Comparison of ENCODE assay signal across 1 cellular context in genomic region chr18:2916184-2916583, GRCh38.
A peak's percentile ranks its signal among the peaks of the same experiment; 100 is the strongest.
TF ChIP-seq lines count a peak whose summit lies in the region.

No MANE protein-coding gene starts in this region.

TF ChIP-seq in H1, 55 proteins besides CTCF, POLR2A, EP300 and RAD21 (continued from another document):
- no peak for TF ChIP-seq CHD7 (IDR thresholded peaks at IDR 0.05; ENCODE audit: insufficient replicate concordance, low read length)
- TF ChIP-seq MAX (IDR thresholded peaks at IDR 0.05), result peak; percentile 27; the same call in 1 of the 2 replicates
- TF ChIP-seq ATF2 (IDR thresholded peaks at IDR 0.05; ENCODE audit: low read length), result peak; percentile 67; the same call in 1 of the 2 replicates
- no peak for TF ChIP-seq PHF8 (conservative IDR thresholded peaks at IDR 0.05; ENCODE audit: low read depth, low read length)
- TF ChIP-seq TAF7 (optimal IDR thresholded peaks at IDR 0.05; ENCODE audit: borderline replicate concordance, low read depth, low read length), result no peak
